Comparison of ENCODE assay signal across 2 cellular contexts in genomic region chr3:196244166-196244565, GRCh38. TPM values are rescaled to one million over a fixed set of nuclear protein-coding genes. Genes with fewer than 3 reads are reported as not detected.
"Had no signal": no experiment of that assay in that cellular context is flagged by ENCODE, and none has a peak within 500 bp of the region (broad histone marks: within the 10 kb centered on the region; RNA-seq: fewer than 3 reads in every experiment).

No MANE protein-coding gene starts in this region.

RNA-seq across cellular contexts. Expression of gene SLC51A, which starts 27.8 kb away (rescaled TPM):
- total RNA-seq: G401, GM12878 had no signal

RNA-seq across cellular contexts. Expression of gene ZDHHC19, which starts 33.0 kb away (rescaled TPM):
- total RNA-seq: G401, GM12878 had no signal
